Comparison of ENCODE assay signal across 16 cellular contexts in the genomic region with DNA sequence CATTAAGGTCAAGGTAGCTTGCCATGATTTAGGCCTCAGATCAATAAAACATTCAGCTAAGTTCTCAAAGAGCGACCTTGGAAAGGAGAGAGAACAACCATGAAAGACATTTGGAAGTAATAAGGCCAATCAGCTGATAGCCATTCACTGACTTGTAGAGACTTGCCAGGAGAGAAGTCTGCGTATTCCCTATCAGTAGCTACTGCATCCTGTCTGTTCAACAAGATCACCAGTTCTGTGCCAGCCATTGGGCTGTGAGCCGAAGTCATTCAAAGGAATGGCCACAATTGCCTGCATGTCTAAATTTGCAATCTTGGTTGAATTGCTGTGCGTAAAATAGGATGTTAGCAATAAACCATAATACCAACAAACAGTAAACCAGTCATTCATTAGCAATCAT.
DNase-seq lines count a peak whose midpoint lies in the region; ATAC-seq and TF ChIP-seq lines count a peak whose summit lies in the region.
"Had no signal": no experiment of that assay in that cellular context is flagged by ENCODE, and none has a peak within 500 bp of the region (broad histone marks: within the 10 kb centered on the region; RNA-seq: fewer than 3 reads in every experiment).

No MANE protein-coding gene starts in this region.

- intact Hi-C loops in heart left ventricle (cut with DNase I): no loop called here
- intact Hi-C loops in prostate gland (cut with DNase I): no loop called here

- 26 to 35% (median 29%) methylated on average over 4 of the region's 4 CpGs for WGBS in heart left ventricle, 4 donors
- 34% methylated on average over 4 of the region's 4 CpGs for WGBS in prostate gland

- TF ChIP-seq POLR2A in heart left ventricle (IDR thresholded peaks at IDR 0.05): no peak
- TF ChIP-seq POLR2A in prostate gland (IDR thresholded peaks at IDR 0.05): no peak

- H3K9me3 ChIP-seq in heart left ventricle: peaks cover 0 to 11% (median 3%) of the 10 kb centered on the region in 12 donors
- peaks cover 0 to 2% of the 10 kb centered on the region in 2 donors for H3K9me3 ChIP-seq in right atrium auricular region
- no peaks in the 10 kb centered on the region for H3K9me3 ChIP-seq in prostate gland
- H3K9me3 ChIP-seq: A549 had no signal

- peak in 1 of 5 donors; percentile 34 for DNase-seq in heart left ventricle
- no peak for DNase-seq in right atrium auricular region (ENCODE audit: low spot score)
- DNase-seq in SK-MEL-5 (ENCODE audit: low read depth, low spot score): peak; percentile 69
- DNase-seq in fibroblast of peridontal ligament (ENCODE audit: extremely low read depth): peak; percentile 32
- DNase-seq in prostate gland (ENCODE audit: low spot score): peak; percentile 36
- DNase-seq in mesenteric fat pad (ENCODE audit: low spot score): no peak
- DNase-seq in activated naive CD4-positive, alpha-beta T cell (lab: John Stamatoyannopoulos, UW): no peak
- no peak for DNase-seq in activated CD8-positive, alpha-beta memory T cell treated with anti-CD3 and anti-CD28 coated beads, Interleukin-2, amount 50 U/mL, for 4 hours
- DNase-seq: activated CD4-positive, alpha-beta T cell treated with anti-CD3 and anti-CD28 coated beads for 4 hours; activated effector memory CD4-positive, alpha-beta T cell treated with anti-CD3 and anti-CD28 coated beads, Interleukin-2, amount 50 U/mL, for 16 hours; NCI-H345 had no signal

- H3K27me3 ChIP-seq in heart left ventricle (no peaks in the 10 kb centered on the region), right atrium auricular region (no peaks in the 10 kb centered on the region), prostate gland (replicated peaks; ENCODE audit: insufficient read depth) (no peaks in the 10 kb centered on the region)
- H3K27me3 ChIP-seq: hepatocyte, vagina had no signal

- H3K27ac ChIP-seq in heart left ventricle (peak overlapping the region in 6 of 12 donors; percentile 28 to 61 (median 41)), right atrium auricular region (no peak overlapping the region), prostate gland (no peak overlapping the region)
- H3K27ac ChIP-seq: A549, C4-2B, hepatocyte, vagina had no signal

- H3K4me3 ChIP-seq in heart left ventricle (no peak overlapping the region), right atrium auricular region (no peak overlapping the region), prostate gland (no peak overlapping the region)
- H3K4me3 ChIP-seq: A549, hepatocyte, vagina had no signal

- H3K36me3 ChIP-seq in heart left ventricle (no peaks in the 10 kb centered on the region), right atrium auricular region (no peaks in the 10 kb centered on the region), prostate gland (no peaks in the 10 kb centered on the region)
- H3K36me3 ChIP-seq: vagina had no signal

- H3K4me1 ChIP-seq in heart left ventricle (peaks cover 0 to 61% (median 35%) of the 10 kb centered on the region in 12 donors), right atrium auricular region (peaks cover 0 to 37% of the 10 kb centered on the region in 2 donors), prostate gland (replicated peaks) (no peaks in the 10 kb centered on the region)
- H3K4me1 ChIP-seq: A549 had no signal

- in situ Hi-C loops in SK-MEL-5 (cut with HindIII; ENCODE audit: low pct_unique_long_range_greater_than_20kb, low sequenced_read_pairs): no loop called here

- peak in 3 of 4 donors; percentile 27 to 65 (median 55) for ATAC-seq in heart left ventricle
- ATAC-seq: A549, HepG2 had no signal

- no peak for TF ChIP-seq CTCF in heart left ventricle (IDR thresholded peaks at IDR 0.05)
- TF ChIP-seq CTCF in right atrium auricular region (IDR thresholded peaks at IDR 0.05): no peak
- no peak for TF ChIP-seq CTCF in prostate gland (IDR thresholded peaks at IDR 0.05)

Comparison
In these comparisons a context has a peak if more than half of its experiments do, and no peak if none do; other contexts are left out.
1. DNase-seq: peak in SK-MEL-5 (single experiment), fibroblast of peridontal ligament (single experiment) and prostate gland (single experiment); none in right atrium auricular region (single experiment), mesenteric fat pad (single experiment), activated naive CD4-positive, alpha-beta T cell (0 of 4) and activated CD8-positive, alpha-beta memory T cell treated with anti-CD3 and anti-CD28 coated beads, Interleukin-2, amount 50 U/mL, for 4 hours (single experiment).